In the genomic region with DNA sequence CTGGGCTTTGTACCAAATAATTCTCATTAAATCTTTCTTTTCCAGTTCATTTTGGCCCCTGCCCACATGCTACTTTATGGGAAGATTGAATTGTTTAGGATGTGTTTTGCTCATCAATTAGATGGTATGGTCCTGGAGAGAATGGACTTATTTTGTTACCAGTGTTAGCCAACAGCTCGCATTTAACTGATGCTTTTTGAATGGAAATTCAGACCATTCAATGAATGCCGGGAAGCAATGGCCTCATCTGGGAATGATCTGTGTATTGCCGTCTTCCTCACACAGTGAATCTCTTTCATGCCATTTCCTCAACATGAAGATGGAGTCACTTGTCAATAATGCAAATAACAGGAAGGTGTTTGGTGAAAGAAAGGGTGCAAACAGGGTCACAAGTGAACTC, we compare ENCODE assay signal across 1 cellular context.
TF ChIP-seq lines count a peak whose summit lies in the region.

No MANE protein-coding gene starts in this region.

TF ChIP-seq in H1, 55 proteins besides CTCF, POLR2A, EP300 and RAD21:
- no peak for TF ChIP-seq RNF2 (IDR thresholded peaks at IDR 0.05; ENCODE audit: borderline replicate concordance, low read depth, low read length, missing control alignments, poor library complexity, severe bottlenecking)
- no peak for TF ChIP-seq GABPA (IDR thresholded peaks at IDR 0.05; ENCODE audit: borderline replicate concordance, insufficient read depth, low read length)
- TF ChIP-seq TAF1 (IDR thresholded peaks at IDR 0.05; ENCODE audit: low read depth, low read length), result no peak
- no peak for TF ChIP-seq SP2 (IDR thresholded peaks at IDR 0.05; ENCODE audit: low read length)
- TF ChIP-seq NANOG (IDR thresholded peaks at IDR 0.05; ENCODE audit: insufficient read depth, low read depth, low read length, poor library complexity, severe bottlenecking), result no peak
- TF ChIP-seq, protein P1, sequence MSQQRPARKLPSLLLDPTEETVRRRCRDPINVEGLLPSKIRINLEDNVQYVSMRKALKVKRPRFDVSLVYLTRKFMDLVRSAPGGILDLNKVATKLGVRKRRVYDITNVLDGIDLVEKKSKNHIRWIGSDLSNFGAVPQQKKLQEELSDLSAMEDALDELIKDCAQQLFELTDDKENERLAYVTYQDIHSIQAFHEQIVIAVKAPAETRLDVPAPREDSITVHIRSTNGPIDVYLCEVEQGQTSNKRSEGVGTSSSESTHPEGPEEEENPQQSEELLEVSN (IDR thresholded peaks at IDR 0.05), result no peak
- no peak for TF ChIP-seq CEBPB (IDR thresholded peaks at IDR 0.05; ENCODE audit: low read depth, low read length)
- no peak for TF ChIP-seq JUND (IDR thresholded peaks at IDR 0.05; ENCODE audit: low read length)
- TF ChIP-seq MAFK (IDR thresholded peaks at IDR 0.05; ENCODE audit: low read depth, low read length), result no peak
- TF ChIP-seq, protein P2, sequence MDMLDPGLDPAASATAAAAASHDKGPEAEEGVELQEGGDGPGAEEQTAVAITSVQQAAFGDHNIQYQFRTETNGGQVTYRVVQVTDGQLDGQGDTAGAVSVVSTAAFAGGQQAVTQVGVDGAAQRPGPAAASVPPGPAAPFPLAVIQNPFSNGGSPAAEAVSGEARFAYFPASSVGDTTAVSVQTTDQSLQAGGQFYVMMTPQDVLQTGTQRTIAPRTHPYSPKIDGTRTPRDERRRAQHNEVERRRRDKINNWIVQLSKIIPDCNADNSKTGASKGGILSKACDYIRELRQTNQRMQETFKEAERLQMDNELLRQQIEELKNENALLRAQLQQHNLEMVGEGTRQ (IDR thresholded peaks at IDR 0.05; ENCODE audit: low read length), result no peak
- TF ChIP-seq FOSL1 (IDR thresholded peaks at IDR 0.05; ENCODE audit: insufficient read depth, low read depth, low read length), result no peak
- no peak for TF ChIP-seq SIX5 (IDR thresholded peaks at IDR 0.05; ENCODE audit: low read depth, low read length)
- TF ChIP-seq TEAD4 (IDR thresholded peaks at IDR 0.05; ENCODE audit: low read depth, low read length), result no peak
- TF ChIP-seq KDM4A (IDR thresholded peaks at IDR 0.05; ENCODE audit: low read depth, low read length, severe bottlenecking), result no peak
- no peak for TF ChIP-seq NRF1 (IDR thresholded peaks at IDR 0.05; ENCODE audit: low read depth, low read length)
- no peak for TF ChIP-seq TCF12 (IDR thresholded peaks at IDR 0.05; ENCODE audit: low read depth, low read length)
- no peak for TF ChIP-seq JUN (IDR thresholded peaks at IDR 0.05; ENCODE audit: low read depth, low read length)
